11 cellular contexts compared by ENCODE assay signal in the genomic region with DNA sequence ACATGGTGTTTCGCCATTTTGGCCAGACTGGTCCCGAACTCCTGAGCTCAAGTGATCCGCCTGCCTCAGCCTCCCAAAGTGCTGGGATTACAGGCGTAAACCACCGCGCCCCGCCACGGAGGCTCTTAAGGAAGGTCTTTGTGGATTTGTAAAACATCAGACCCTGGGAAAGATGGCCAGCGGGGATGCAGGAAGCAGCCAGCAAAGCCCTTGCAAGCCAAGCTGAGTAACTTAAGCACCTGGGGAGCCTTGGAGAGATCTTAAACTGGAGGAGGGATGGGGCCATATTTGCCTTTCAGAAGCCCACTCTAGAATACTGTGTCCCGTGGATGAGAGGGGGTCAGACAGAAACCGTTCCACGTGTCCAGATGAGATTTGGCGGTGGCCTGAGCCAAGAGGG. TPM values are rescaled to one million over a fixed set of nuclear protein-coding genes. Genes with fewer than 3 reads are reported as not detected.
DNase-seq lines count a peak whose midpoint lies in the region; ATAC-seq lines count a peak whose summit lies in the region.
"Had no signal": no experiment of that assay in that cellular context is flagged by ENCODE, and none has a peak within 500 bp of the region (broad histone marks: within the 10 kb centered on the region; RNA-seq: fewer than 3 reads in every experiment).

No MANE protein-coding gene starts in this region.

- peaks cover 32% of the 10 kb centered on the region for H3K27me3 Mint-ChIP-seq in activated CD4-positive, alpha-beta T cell treated with anti-CD3 and anti-CD28 coated beads for 36 hours

- CTCF ChIA-PET in activated CD4-positive, alpha-beta T cell treated with anti-CD3 and anti-CD28 coated beads for 36 hours (lab: Charles Lee): interaction anchor here (0.7 to 1.3 kb wide), 2 partner anchors 9 to 22 kb away, joined by 3 to 10 read pairs; no protein-coding TSS in a partner anchor

- peak overlapping the region; percentile 48 for H3K4me3 ChIP-seq in Jurkat, Clone E6-1 (ENCODE audit: low read length)
- H3K4me3 ChIP-seq in neuron (ENCODE audit: low read length): no peak overlapping the region

- peak overlapping the region; percentile 96 for H2AFZ ChIP-seq in neuron (ENCODE audit: low read depth, low read length)

- peaks cover 1% of the 10 kb centered on the region for H3K27me3 ChIP-seq in neuron (ENCODE audit: insufficient read depth, low read length)
- H3K27me3 ChIP-seq: vagina had no signal

- H3K4me1 Mint-ChIP-seq in activated CD4-positive, alpha-beta T cell treated with anti-CD3 and anti-CD28 coated beads for 36 hours: peaks cover 18% of the 10 kb centered on the region

- peaks cover under 1% of the 10 kb centered on the region for H3K9me3 ChIP-seq in neuron (ENCODE audit: low read length)
- H3K9me3 ChIP-seq: vagina had no signal

- DNase-seq in activated CD4-positive, alpha-beta T cell treated with anti-CD3 and anti-CD28 coated beads for 36 hours: no peak
- DNase-seq in activated CD4-positive, alpha-beta T cell treated with anti-CD3 and anti-CD28 coated beads, Interleukin-2, amount 50 U/mL, for 1 hour: no peak
- DNase-seq in Jurkat, Clone E6-1 (ENCODE audit: low read depth, low spot score): no peak
- DNase-seq in ecto neural progenitor cell (ENCODE audit: low spot score) (peak; percentile 61), mesenteric fat pad (ENCODE audit: low spot score) (no peak)
- no peak for DNase-seq in activated CD4-positive, CD25-positive, alpha-beta regulatory T cell (lab: John Stamatoyannopoulos, UW)
- DNase-seq: aorta, occipital lobe had no signal

- H3K36me3 Mint-ChIP-seq in activated CD4-positive, alpha-beta T cell treated with anti-CD3 and anti-CD28 coated beads for 36 hours (ENCODE audit: low read depth): no peaks in the 10 kb centered on the region

- H3K4me1 ChIP-seq in neuron (ENCODE audit: insufficient read depth, low read length): peaks cover 14% of the 10 kb centered on the region

- POLR2A ChIA-PET in activated CD4-positive, alpha-beta T cell treated with anti-CD3 and anti-CD28 coated beads for 36 hours (lab: Charles Lee): no interaction called here

- H3K4me3 Mint-ChIP-seq in activated CD4-positive, alpha-beta T cell treated with anti-CD3 and anti-CD28 coated beads for 36 hours: peak overlapping the region; percentile 60

- intact Hi-C loops in activated CD4-positive, alpha-beta T cell treated with anti-CD3 and anti-CD28 coated beads for 36 hours (cut with DNase I, micrococcal nuclease): no loop called here

- H3K9me3 Mint-ChIP-seq in activated CD4-positive, alpha-beta T cell treated with anti-CD3 and anti-CD28 coated beads for 36 hours (ENCODE audit: low read depth): no peaks in the 10 kb centered on the region

- no peak overlapping the region for H3K27ac Mint-ChIP-seq in activated CD4-positive, alpha-beta T cell treated with anti-CD3 and anti-CD28 coated beads for 36 hours

- H3K36me3 ChIP-seq in neuron (ENCODE audit: insufficient read depth, low read length): no peaks in the 10 kb centered on the region
- H3K36me3 ChIP-seq: vagina had no signal

- no peak for ATAC-seq in activated CD4-positive, alpha-beta T cell treated with anti-CD3 and anti-CD28 coated beads for 36 hours
- no peak for ATAC-seq in HG02588 (IDR thresholded peaks at IDR 0.05; ENCODE audit: unreplicated experiment)

RNA-seq across cellular contexts. Expression of a gene that starts 11.8 kb away (rescaled TPM):
- 10 to 100 TPM in 1 of 2 experiments, 1 to 10 TPM in 1; 7.4 to 10.9 TPM for total RNA-seq in activated CD4-positive, alpha-beta T cell treated with anti-CD3 and anti-CD28 coated beads for 36 hours
- 9.7 TPM for polyA plus RNA-seq in Jurkat, Clone E6-1 (2012; ENCODE audit: insufficient read depth, insufficient read length)
- 17.5 TPM for total RNA-seq in mesenteric fat pad
